Comparison of ENCODE assay signal across 9 cellular contexts in genomic region chr3:58052373-58053273, GRCh38. TPM values are rescaled to one million over a fixed set of nuclear protein-coding genes. Genes with fewer than 3 reads are reported as not detected.
DNase-seq lines count a peak whose midpoint lies in the region; ATAC-seq lines count a peak whose summit lies in the region.
"Had no signal": no experiment of that assay in that cellular context is flagged by ENCODE, and none has a peak within 500 bp of the region (broad histone marks: within the 10 kb centered on the region; RNA-seq: fewer than 3 reads in every experiment).

No MANE protein-coding gene starts in this region.

- WGBS in right cardiac atrium: 36% methylated on average over 8 of the region's 8 CpGs

- peaks cover 0 to 10% (median 0%) of the 10 kb centered on the region in 3 donors for H3K4me1 Mint-ChIP-seq in CD8-positive, alpha-beta memory T cell

- DNase-seq in EL (peak; percentile 98), KBM-7 (peak; percentile 38), amniotic epithelial cell (ENCODE audit: low read depth) (peak; percentile 96), right cardiac atrium (peak; percentile 83 to 93 (median 90)), skeletal muscle cell (ENCODE audit: low read depth) (peak; percentile 92), NCI-H2196 treated with DMSO at 0.1 percent for 48 hours (lab: John Stamatoyannopoulos, UW; ENCODE audit: unreplicated experiment) (no peak), NCI-H2107 treated with DMSO at 0.1 percent for 48 hours (lab: John Stamatoyannopoulos, UW; ENCODE audit: unreplicated experiment) (no peak)
- DNase-seq in CD8-positive, alpha-beta memory T cell: no peak

- no peaks in the 10 kb centered on the region for H3K36me3 ChIP-seq in CD8-positive, alpha-beta memory T cell (ENCODE audit: insufficient read depth, low read length)
- H3K36me3 ChIP-seq: neutrophil had no signal

- no peaks in the 10 kb centered on the region for H3K27me3 ChIP-seq in right cardiac atrium (ENCODE audit: control insufficient read depth, insufficient read depth)
- H3K27me3 ChIP-seq in CD8-positive, alpha-beta memory T cell (ENCODE audit: insufficient read depth, low read length, poor library complexity, severe bottlenecking): no peaks in the 10 kb centered on the region
- H3K27me3 ChIP-seq: neutrophil had no signal

- no peak overlapping the region for H3K4me3 Mint-ChIP-seq in CD8-positive, alpha-beta memory T cell

- ATAC-seq in right cardiac atrium: peak; percentile 78 to 89

- CTCF ChIA-PET in CD8-positive, alpha-beta memory T cell (lab: Charles Lee): no interaction called here

- H3K9me3 Mint-ChIP-seq in CD8-positive, alpha-beta memory T cell: no peaks in the 10 kb centered on the region

- peaks cover 17% of the 10 kb centered on the region for H3K4me1 ChIP-seq in right cardiac atrium (ENCODE audit: control insufficient read depth, insufficient read depth, low read length)
- H3K4me1 ChIP-seq in CD8-positive, alpha-beta memory T cell (ENCODE audit: insufficient read depth, low read length): no peaks in the 10 kb centered on the region

- H3K4me3 ChIP-seq in right cardiac atrium (ENCODE audit: low read length) (no peak overlapping the region), skeletal muscle cell (ENCODE audit: low read depth, low read length) (peak overlapping the region; percentile 10)
- no peak overlapping the region for H3K4me3 ChIP-seq in CD8-positive, alpha-beta memory T cell (ENCODE audit: low read length)

- H3K9me3 ChIP-seq in right cardiac atrium (ENCODE audit: control insufficient read depth, low read length): no peaks in the 10 kb centered on the region
- no peaks in the 10 kb centered on the region for H3K9me3 ChIP-seq in CD8-positive, alpha-beta memory T cell (ENCODE audit: low read length)
- H3K9me3 ChIP-seq: neutrophil had no signal

- H3K27me3 Mint-ChIP-seq in CD8-positive, alpha-beta memory T cell: peaks cover 0 to 2% of the 10 kb centered on the region in 2 donors

- in situ Hi-C loops in KBM-7 (cut with MboI; ENCODE audit: low pct_unique_long_range_greater_than_20kb, low sequenced_read_pairs): no loop called here

- H3K36me3 Mint-ChIP-seq in CD8-positive, alpha-beta memory T cell: peaks cover 0 to 6% (median 4%) of the 10 kb centered on the region in 3 donors

- H3K27ac Mint-ChIP-seq in CD8-positive, alpha-beta memory T cell: peak overlapping the region in 1 of 8 donors; percentile 72

- intact Hi-C loops in right cardiac atrium (cut with DNase I): no loop called here

- POLR2A ChIA-PET in CD8-positive, alpha-beta memory T cell (lab: Charles Lee): no interaction called here

- H3K27ac ChIP-seq in right cardiac atrium (ENCODE audit: low read length): peak overlapping the region; percentile 1
- no peak overlapping the region for H3K27ac ChIP-seq in CD8-positive, alpha-beta memory T cell (ENCODE audit: low read depth, low read length)
- H3K27ac ChIP-seq: neutrophil had no signal

RNA-seq across cellular contexts. Expression of gene FLNB, which starts 44.4 kb away (rescaled TPM):
- 10 to 100 TPM; 22.9 to 44.9 (median 29.0) TPM for total RNA-seq in right cardiac atrium
- 36.9 TPM for polyA plus RNA-seq in right cardiac atrium
- total RNA-seq in CD8-positive, alpha-beta memory T cell: 10 to 100 TPM; 11.5 to 12.8 TPM
- polyA plus RNA-seq in CD8-positive, alpha-beta memory T cell: 12.2 TPM

Comparison
In these comparisons a context has a peak if more than half of its experiments do, and no peak if none do; other contexts are left out.
1. DNase-seq: peak in EL (single experiment), KBM-7 (single experiment), amniotic epithelial cell (single experiment), right cardiac atrium (3 of 3) and skeletal muscle cell (single experiment); none in NCI-H2196 treated with DMSO at 0.1 percent for 48 hours (single experiment), NCI-H2107 treated with DMSO at 0.1 percent for 48 hours (single experiment) and CD8-positive, alpha-beta memory T cell (0 of 5).